Comparison of ENCODE assay signal across 10 cellular contexts in the genomic region with DNA sequence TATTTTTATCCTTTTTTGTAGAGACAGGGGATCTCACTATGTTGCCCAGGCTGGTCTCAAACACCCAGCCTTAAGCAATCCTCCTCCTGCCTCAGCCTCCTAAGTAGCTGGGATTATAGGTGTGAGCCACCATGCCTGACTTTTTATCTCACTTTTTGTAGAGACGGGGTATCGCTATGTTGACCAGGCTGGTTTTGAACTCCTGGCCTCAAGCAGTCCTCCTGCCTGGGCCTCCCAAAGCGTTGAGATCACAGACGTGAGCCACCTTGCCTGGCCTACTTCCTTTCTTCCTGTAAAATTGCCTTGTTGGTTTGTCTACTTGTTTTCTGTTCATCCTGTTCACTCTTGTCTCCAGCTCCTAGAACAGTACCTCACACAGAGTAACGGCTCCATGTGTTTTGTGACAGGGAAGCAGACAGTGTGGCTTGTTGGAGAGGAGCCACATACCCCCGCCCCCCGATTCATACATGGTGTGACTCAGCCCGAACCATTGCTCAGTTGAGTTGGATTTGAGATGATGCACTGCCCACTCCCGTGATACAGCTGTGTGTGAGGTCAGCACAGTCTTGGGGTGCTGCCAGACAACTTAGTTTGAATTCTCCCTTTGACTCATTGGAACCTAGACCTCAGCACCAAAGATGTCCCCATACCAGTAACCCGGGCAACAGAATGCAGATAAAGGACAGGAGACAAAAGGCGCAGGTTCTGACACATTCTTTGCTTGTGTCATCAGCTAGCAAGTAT. TPM values are rescaled to one million over a fixed set of nuclear protein-coding genes. Genes with fewer than 3 reads are reported as not detected.
A peak's percentile ranks its signal among the peaks of the same experiment; 100 is the strongest.
DNase-seq lines count a peak whose midpoint lies in the region; ATAC-seq, FAIRE-seq and TF ChIP-seq lines count a peak whose summit lies in the region.
"Had no signal": no experiment of that assay in that cellular context is flagged by ENCODE, and none has a peak within 500 bp of the region (broad histone marks: within the 10 kb centered on the region; RNA-seq: fewer than 3 reads in every experiment).

No MANE protein-coding gene starts in this region.

- peak overlapping the region; percentile 83 for H3K27ac Mint-ChIP-seq in activated T-cell treated with anti-CD3 and anti-CD28 coated beads, Interleukin-2, amount 50 U/mL, for 72 hours

- no peak for TF ChIP-seq CTCF in omental fat pad (IDR thresholded peaks at IDR 0.05)
- TF ChIP-seq CTCF in D721Med (IDR thresholded peaks at IDR 0.05; ENCODE audit: insufficient read depth, missing control alignments): no peak

- peak overlapping the region; percentile 57 to 68 for H3K4me3 Mint-ChIP-seq in activated T-cell treated with anti-CD3 and anti-CD28 coated beads, Interleukin-2, amount 50 U/mL, for 72 hours

- intact Hi-C loops in Right ventricle myocardium inferior (cut with DNase I): no loop called here

- ATAC-seq in GM18858 (IDR thresholded peaks at IDR 0.05; ENCODE audit: unreplicated experiment) (peak; percentile 74), HG02870 (IDR thresholded peaks at IDR 0.05; ENCODE audit: unreplicated experiment) (peak; percentile 74), omental fat pad (ENCODE audit: low FRiP score) (peak; percentile 71), HG03097 (IDR thresholded peaks at IDR 0.05; ENCODE audit: low FRiP score, unreplicated experiment) (no peak), Right ventricle myocardium inferior (no peak)
- ATAC-seq in activated T-cell treated with anti-CD3 and anti-CD28 coated beads, Interleukin-2, amount 50 U/mL, for 72 hours (replicated peaks in 1 of 2): peak; percentile 97

- peaks cover 45% of the 10 kb centered on the region for H3K4me1 Mint-ChIP-seq in activated T-cell treated with anti-CD3 and anti-CD28 coated beads, Interleukin-2, amount 50 U/mL, for 72 hours (ENCODE audit: low read depth)

- peaks cover 3% of the 10 kb centered on the region in 2 donors for H3K36me3 Mint-ChIP-seq in activated T-cell treated with anti-CD3 and anti-CD28 coated beads, Interleukin-2, amount 50 U/mL, for 72 hours (ENCODE audit: insufficient read depth in 2 of 2)

- H3K9me3 Mint-ChIP-seq in activated T-cell treated with anti-CD3 and anti-CD28 coated beads, Interleukin-2, amount 50 U/mL, for 72 hours: peaks cover 1 to 2% of the 10 kb centered on the region in 2 donors

- FAIRE-seq in D721Med (lab: Jason Lieb, UNC): no peak

- DNase-seq in activated T-cell treated with anti-CD3 and anti-CD28 coated beads, Interleukin-2, amount 50 U/mL, for 72 hours: peak; percentile 87 to 91
- peak; percentile 44 for DNase-seq in omental fat pad (ENCODE audit: low spot score)
- DNase-seq in cerebellar cortex (ENCODE audit: low spot score): no peak
- no peak for DNase-seq in Right ventricle myocardium inferior (ENCODE audit: missing footprints)
- no peak for DNase-seq in D721Med (ENCODE audit: insufficient read length, low spot score)
- DNase-seq: heart right ventricle had no signal

- H3K27me3 Mint-ChIP-seq in activated T-cell treated with anti-CD3 and anti-CD28 coated beads, Interleukin-2, amount 50 U/mL, for 72 hours (ENCODE audit: low read depth): peaks cover 26% of the 10 kb centered on the region

RNA-seq across cellular contexts. Expression of a gene that starts 34.2 kb away (rescaled TPM):
- 1 to 10 TPM; 1.1 to 1.9 TPM for total RNA-seq in activated T-cell treated with anti-CD3 and anti-CD28 coated beads, Interleukin-2, amount 50 U/mL, for 72 hours
- total RNA-seq in omental fat pad (under 1 TPM in 2 of 4 donors, not detected in 2; 0.37 to 0.79 TPM), Right ventricle myocardium inferior (not detected)
- total RNA-seq: heart right ventricle, SK-MEL-5 had no signal

RNA-seq across cellular contexts. Expression of a gene that starts 43.0 kb away (rescaled TPM):
- total RNA-seq in activated T-cell treated with anti-CD3 and anti-CD28 coated beads, Interleukin-2, amount 50 U/mL, for 72 hours: not detected
- total RNA-seq in omental fat pad (1 to 10 TPM in 1 of 4 donors, under 1 TPM in 3; 0.46 to 4.4 (median 0.80) TPM), Right ventricle myocardium inferior (0.32 TPM)

RNA-seq across cellular contexts. Expression of a gene that starts 46.8 kb away (rescaled TPM):
- 1 to 10 TPM; 6.6 to 8.8 TPM for total RNA-seq in activated T-cell treated with anti-CD3 and anti-CD28 coated beads, Interleukin-2, amount 50 U/mL, for 72 hours
- total RNA-seq in omental fat pad (1 to 10 TPM in 3 of 4 donors, under 1 TPM in 1; 0.95 to 5.5 (median 2.2) TPM), Right ventricle myocardium inferior (0.14 TPM)
- total RNA-seq: SK-MEL-5 had no signal

RNA-seq across cellular contexts. Expression of a gene that starts 57.3 kb away (rescaled TPM):
- 1 to 10 TPM in 1 of 2 donors, under 1 TPM in 1; 0.67 to 1.4 TPM for total RNA-seq in activated T-cell treated with anti-CD3 and anti-CD28 coated beads, Interleukin-2, amount 50 U/mL, for 72 hours
- not detected for total RNA-seq in omental fat pad
- total RNA-seq in Right ventricle myocardium inferior: not detected
- total RNA-seq: heart right ventricle, SK-MEL-5 had no signal

Comparison
In these comparisons a context has a peak if more than half of its experiments do, and no peak if none do; other contexts are left out.
1. ATAC-seq: peak in GM18858 (single experiment), HG02870 (single experiment), activated T-cell treated with anti-CD3 and anti-CD28 coated beads, Interleukin-2, amount 50 U/mL, for 72 hours (2 of 2) and omental fat pad (single experiment); none in HG03097 (single experiment) and Right ventricle myocardium inferior (single experiment).
2. DNase-seq: peak in activated T-cell treated with anti-CD3 and anti-CD28 coated beads, Interleukin-2, amount 50 U/mL, for 72 hours (2 of 2) and omental fat pad (single experiment); none in cerebellar cortex (single experiment), Right ventricle myocardium inferior (single experiment) and D721Med (single experiment).